ENCODE assay signal across 8 cellular contexts in the genomic region with DNA sequence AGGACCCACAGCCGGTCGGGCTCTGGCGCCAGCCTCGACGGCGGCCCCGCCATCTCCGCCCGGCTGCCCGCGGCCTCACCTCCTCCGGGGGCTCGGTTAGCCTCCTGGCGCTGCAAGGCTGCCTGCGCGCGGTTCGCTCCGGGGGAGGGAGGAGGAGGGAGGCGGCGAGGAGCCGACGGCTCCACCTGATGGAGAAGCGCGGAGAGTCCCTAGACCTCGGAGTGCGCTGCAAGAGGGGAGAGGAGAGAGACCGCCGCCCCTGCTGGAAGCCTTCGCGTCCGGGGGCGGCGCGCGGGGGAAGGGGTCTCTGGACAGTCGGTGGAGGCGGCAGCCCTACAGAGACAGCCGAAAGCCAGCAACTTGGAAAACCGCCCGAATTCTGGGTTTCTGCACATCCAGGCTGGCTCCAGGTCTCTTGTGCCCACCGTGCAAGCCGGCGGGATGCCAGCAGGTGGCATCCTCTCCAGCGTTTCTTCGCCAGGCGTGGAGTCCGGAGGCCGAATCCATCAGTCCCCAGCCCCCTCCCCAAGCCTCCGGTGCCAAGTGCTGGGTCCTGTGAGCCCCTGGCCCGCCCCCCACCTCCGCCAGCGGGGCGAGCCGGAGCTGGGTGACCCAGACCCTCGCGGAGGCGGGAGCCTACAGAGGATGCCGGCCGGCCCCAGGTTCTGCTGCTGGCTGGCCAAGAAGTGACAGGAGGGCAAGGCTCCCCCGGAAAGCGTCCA. TPM values are rescaled to one million over a fixed set of nuclear protein-coding genes. Genes with fewer than 3 reads are reported as not detected.
DNase-seq lines count a peak whose midpoint lies in the region; ATAC-seq, FAIRE-seq and TF ChIP-seq lines count a peak whose summit lies in the region.

No MANE protein-coding gene starts in this region.

- no peak overlapping the region for H4K5ac ChIP-seq in IMR-90 (ENCODE audit: low read depth, low read length)

- no peaks in the 10 kb centered on the region for H3K36me3 ChIP-seq in IMR-90 (ENCODE audit: control insufficient read depth, insufficient read depth, low read length)
- H3K36me3 ChIP-seq in iPS-15b (ENCODE audit: control insufficient read depth, insufficient read depth, low read length), result no peaks in the 10 kb centered on the region

- intact Hi-C loops in IMR-90 (cut with micrococcal nuclease), result no loop called here
- intact Hi-C loops in activated CD8-positive, alpha-beta T cell treated with anti-CD3 and anti-CD28 coated beads for 36 hours (cut with micrococcal nuclease), result no loop called here

- H3K27me3 Mint-ChIP-seq in activated CD8-positive, alpha-beta T cell treated with anti-CD3 and anti-CD28 coated beads for 36 hours, result peaks cover 38% of the 10 kb centered on the region
- H3K27me3 Mint-ChIP-seq in type B pancreatic cell (peaks cover 42% of the 10 kb centered on the region), T-helper 17 cell (peaks cover 31% of the 10 kb centered on the region)

- no peak overlapping the region for H3K23ac ChIP-seq in IMR-90 (ENCODE audit: low read depth, low read length)

- no peak overlapping the region for H3K27ac Mint-ChIP-seq in activated CD8-positive, alpha-beta T cell treated with anti-CD3 and anti-CD28 coated beads for 36 hours
- H3K27ac Mint-ChIP-seq in type B pancreatic cell (no peak overlapping the region), T-helper 17 cell (no peak overlapping the region)

- peak overlapping the region; percentile 64 for H3K4me2 ChIP-seq in IMR-90 (ENCODE audit: low read depth, low read length)

- peak overlapping the region; percentile 41 for H3K4me3 ChIP-seq in IMR-90 (ENCODE audit: insufficient read depth, low read depth, low read length)
- H3K4me3 ChIP-seq in iPS-15b (ENCODE audit: low read depth, low read length), result peak overlapping the region; percentile 60

- peaks cover 16 to 25% of the 10 kb centered on the region in 2 experiments for H3K79me1 ChIP-seq in IMR-90 (ENCODE audit: low read depth in 1 of 2, low read length in 2 of 2)

- no peak overlapping the region for H3K18ac ChIP-seq in IMR-90 (ENCODE audit: low read depth, low read length)

- H4K91ac ChIP-seq in IMR-90 (ENCODE audit: insufficient read depth, low read depth, low read length), result no peak overlapping the region

- H2AK5ac ChIP-seq in IMR-90 (ENCODE audit: low read depth, low read length), result no peak overlapping the region

- H2BK20ac ChIP-seq in IMR-90 (ENCODE audit: low read depth, low read length), result no peak overlapping the region

- H3K9ac ChIP-seq in IMR-90 (ENCODE audit: low read depth, low read length) (peak overlapping the region; percentile 15; the same call in 1 of the 2 replicates), iPS-15b (ENCODE audit: low read depth, low read length) (no peak overlapping the region)

- H3K27me3 ChIP-seq in IMR-90 (ENCODE audit: control insufficient read depth, insufficient read depth, low read length) (peaks cover 5% of the 10 kb centered on the region), iPS-15b (ENCODE audit: control insufficient read depth, insufficient read depth, low read length) (peaks cover 65% of the 10 kb centered on the region)

- POLR2A ChIA-PET in IMR-90 (lab: Charles Lee; ENCODE audit: unreplicated experiment), result interaction anchor here (0.6 kb wide), 1 partner anchor 347 kb away, joined by 6 read pairs; no protein-coding TSS in a partner anchor
- POLR2A ChIA-PET in activated CD8-positive, alpha-beta T cell treated with anti-CD3 and anti-CD28 coated beads for 36 hours (lab: Charles Lee), result no interaction called here

- no peaks in the 10 kb centered on the region for H3K9me3 Mint-ChIP-seq in activated CD8-positive, alpha-beta T cell treated with anti-CD3 and anti-CD28 coated beads for 36 hours
- H3K9me3 Mint-ChIP-seq in type B pancreatic cell, result no peaks in the 10 kb centered on the region

- H3K9me3 ChIP-seq in IMR-90 (ENCODE audit: control insufficient read depth, insufficient read depth, low read length), result no peaks in the 10 kb centered on the region
- H3K9me3 ChIP-seq in iPS-15b (ENCODE audit: control insufficient read depth, insufficient read depth, low read length), result no peaks in the 10 kb centered on the region
- no peaks in the 10 kb centered on the region for H3K9me3 ChIP-seq in T-helper 17 cell (ENCODE audit: control insufficient read depth, low read length, poor library complexity, severe bottlenecking)

- no peaks in the 10 kb centered on the region for H3K36me3 Mint-ChIP-seq in activated CD8-positive, alpha-beta T cell treated with anti-CD3 and anti-CD28 coated beads for 36 hours (ENCODE audit: low read depth)
- no peaks in the 10 kb centered on the region for H3K36me3 Mint-ChIP-seq in type B pancreatic cell
- H3K36me3 Mint-ChIP-seq in T-helper 17 cell (ENCODE audit: low read depth), result no peaks in the 10 kb centered on the region

- WGBS in IMR-90 (ENCODE audit: extremely low coverage in 2 of 2, insufficient read length in 1 of 2), 2 experiments, result 4% methylated on average over 18 of the region's 62 CpGs; no CpG with 5 or more reads in 1 of the 2 experiments

- H3K4me3 Mint-ChIP-seq in activated CD8-positive, alpha-beta T cell treated with anti-CD3 and anti-CD28 coated beads for 36 hours, result no peak overlapping the region
- H3K4me3 Mint-ChIP-seq in type B pancreatic cell (peak overlapping the region; percentile 70), T-helper 17 cell (no peak overlapping the region)

- H4K20me1 ChIP-seq in IMR-90 (ENCODE audit: insufficient read depth, low read length), result no peaks in the 10 kb centered on the region

- peak overlapping the region; percentile 18 for H2AK9ac ChIP-seq in IMR-90 (replicated peaks; ENCODE audit: low read depth, low read length, poor library complexity)

- peak; percentile 27 for TF ChIP-seq RAD21 in IMR-90 (IDR thresholded peaks at IDR 0.05; ENCODE audit: low read length)

- H3K4me1 ChIP-seq in IMR-90 (ENCODE audit: control insufficient read depth, insufficient read depth, low read length) (peaks cover 13% of the 10 kb centered on the region), iPS-15b (ENCODE audit: control insufficient read depth, insufficient read depth, low read length) (peaks cover 7% of the 10 kb centered on the region)

- CTCF ChIA-PET in IMR-90 (lab: Yijun Ruan, JAX), result interaction anchor here (0.6 kb wide), 1 partner anchor 1172 kb away, joined by 3 read pairs; no protein-coding TSS in a partner anchor
- CTCF ChIA-PET in activated CD8-positive, alpha-beta T cell treated with anti-CD3 and anti-CD28 coated beads for 36 hours (lab: Charles Lee), result no interaction called here

- BruUV-seq in IMR-90 (replicated peaks; lab: Mats Ljungman, UMichigan), result no TSS peak

- no peak for FAIRE-seq in D721Med (lab: Jason Lieb, UNC)

- peak; percentile 14 for TF ChIP-seq CTCF in D721Med (IDR thresholded peaks at IDR 0.05; ENCODE audit: insufficient read depth, missing control alignments)
- TF ChIP-seq CTCF in IMR-90 (conservative IDR thresholded peaks at IDR 0.05; ENCODE audit: low read depth, low read length), result peak; percentile 9
- no peak for TF ChIP-seq CTCF in activated CD8-positive, alpha-beta T cell treated with anti-CD3 and anti-CD28 coated beads for 36 hours (IDR thresholded peaks at IDR 0.05)
- TF ChIP-seq CTCF in type B pancreatic cell (conservative IDR thresholded peaks at IDR 0.05), result peak; percentile 69

- dilution Hi-C loops in IMR-90 (cut with HindIII; ENCODE audit: low sequenced_read_pairs, unreplicated experiment), result no loop called here

- peak; percentile 58 for ATAC-seq in IMR-90 (ENCODE audit: low read depth)
- peak; percentile 55 for ATAC-seq in activated CD8-positive, alpha-beta T cell treated with anti-CD3 and anti-CD28 coated beads for 36 hours
- ATAC-seq in GM19397 (IDR thresholded peaks at IDR 0.05; ENCODE audit: unreplicated experiment), result no peak
- ATAC-seq in T-helper 17 cell, result no peak
- ATAC-seq in HG02885 (IDR thresholded peaks at IDR 0.05; ENCODE audit: poor library complexity, unreplicated experiment), result no peak

- H3K27ac ChIP-seq in IMR-90 (ENCODE audit: insufficient read depth, low read length), result no peak overlapping the region; the same call in 1 of the 2 replicates

- no peaks in the 10 kb centered on the region for H3K4me1 Mint-ChIP-seq in activated CD8-positive, alpha-beta T cell treated with anti-CD3 and anti-CD28 coated beads for 36 hours (ENCODE audit: low read depth)
- H3K4me1 Mint-ChIP-seq in type B pancreatic cell (ENCODE audit: unreplicated experiment) (peaks cover 26% of the 10 kb centered on the region), T-helper 17 cell (no peaks in the 10 kb centered on the region)

- no peak overlapping the region for H2BK5ac ChIP-seq in IMR-90 (ENCODE audit: low read depth, low read length, poor library complexity, severe bottlenecking)

- no peak overlapping the region for H3K14ac ChIP-seq in IMR-90 (replicated peaks; ENCODE audit: low read depth, low read length)

- H3K4ac ChIP-seq in IMR-90 (ENCODE audit: low read depth, low read length), result peak overlapping the region; percentile 3; the same call in 1 of the 2 replicates

- H2AFZ ChIP-seq in IMR-90 (replicated peaks; ENCODE audit: low read length, poor library complexity), result peak overlapping the region; percentile 86

- H2BK120ac ChIP-seq in IMR-90 (ENCODE audit: low read depth, low read length), result peak overlapping the region; percentile 12

- in situ Hi-C loops in IMR-90 (cut with MboI; ENCODE audit: low sequenced_read_pairs), result no loop called here

- H2BK15ac ChIP-seq in IMR-90 (ENCODE audit: low read depth, low read length), result no peak overlapping the region

- no peak for TF ChIP-seq POLR2A in IMR-90 (IDR thresholded peaks at IDR 0.05; ENCODE audit: low read depth, low read length)

- H3K56ac ChIP-seq in IMR-90 (ENCODE audit: extremely low read depth, insufficient read depth, low read length), result no peak overlapping the region

- no peak overlapping the region for H4K8ac ChIP-seq in IMR-90 (ENCODE audit: low read depth in 2 of 2, low read length in 2 of 2)

- peak; percentile 38 for DNase-seq in D721Med (ENCODE audit: insufficient read length, low spot score)
- DNase-seq in IMR-90, result peak; percentile 58
- DNase-seq in activated CD8-positive, alpha-beta T cell treated with anti-CD3 and anti-CD28 coated beads for 36 hours, result peak; percentile 20
- no peak for DNase-seq in type B pancreatic cell (ENCODE audit: extremely low spot score, unreplicated experiment)
- DNase-seq in T-helper 17 cell, result no peak

- 0 out of 2 replicates have a peak, but pooled peaks cover under 1% of the 10 kb centered on the region for H3K9me1 ChIP-seq in IMR-90 (ENCODE audit: insufficient read depth, low read length)

TF ChIP-seq in IMR-90, 13 proteins besides CTCF, POLR2A, EP300 and RAD21 (continues in another document):
- TF ChIP-seq SMC3 (IDR thresholded peaks at IDR 0.05; ENCODE audit: low read depth, low read length), result peak; percentile 33

RNA-seq across cellular contexts. Expression of a gene that starts 2.9 kb away (rescaled TPM):
- 10.9 and 12.8 TPM in 2 replicates for total RNA-seq in IMR-90 (2012; rRNA removed)
- 15.9 and 18.5 TPM in 2 replicates for polyA plus RNA-seq in IMR-90 (2012; rRNA removed)
- 8.7 and 13.0 TPM in 2 replicates for polyA plus RNA-seq in IMR-90 (2012; cell fraction: cytosol; rRNA removed)
- 13.3 and 27.3 TPM in 2 replicates for polyA plus RNA-seq in IMR-90 (2012; cell fraction: nucleus; rRNA removed; ENCODE audit: low replicate concordance)
- not detected for total RNA-seq in activated CD8-positive, alpha-beta T cell treated with anti-CD3 and anti-CD28 coated beads for 36 hours
- 1.00 and 4.1 TPM in 2 replicates for total RNA-seq in type B pancreatic cell (ENCODE audit: low replicate concordance)
- total RNA-seq in T-helper 17 cell, result not detected

Comparison
In these comparisons a context has a peak if more than half of its experiments do, and no peak if none do; other contexts are left out.
1. DNase-seq: peak in D721Med (single experiment), IMR-90 (single experiment) and activated CD8-positive, alpha-beta T cell treated with anti-CD3 and anti-CD28 coated beads for 36 hours (single experiment); none in type B pancreatic cell (single experiment) and T-helper 17 cell (0 of 3).
2. ATAC-seq: peak in IMR-90 (single experiment) and activated CD8-positive, alpha-beta T cell treated with anti-CD3 and anti-CD28 coated beads for 36 hours (single experiment); none in GM19397 (single experiment), T-helper 17 cell (single experiment) and HG02885 (single experiment).